ENCODE assay signal across 1 cellular context in genomic region chr21:15514073-15514946, GRCh38.
TF ChIP-seq lines count a peak whose summit lies in the region.

No MANE protein-coding gene starts in this region.

TF ChIP-seq in HepG2, 621 proteins besides CTCF, POLR2A, EP300 and RAD21 (continued from another document and continues in another):
- TF ChIP-seq PBX3 (CRISPR knock-in tag; IDR thresholded peaks at IDR 0.05; ENCODE audit: borderline replicate concordance) (no peak), ARNTL (CRISPR knock-in tag; IDR thresholded peaks at IDR 0.05) (no peak), ZNF784 (CRISPR knock-in tag; IDR thresholded peaks at IDR 0.05; ENCODE audit: borderline replicate concordance) (peak; percentile 71; the same call in 1 of the 2 replicates), ZHX2 (IDR thresholded peaks at IDR 0.05; ENCODE audit: low read depth) (no peak), ZHX2 (CRISPR knock-in tag; IDR thresholded peaks at IDR 0.05; ENCODE audit: borderline replicate concordance) (no peak), SRY (CRISPR knock-in tag; IDR thresholded peaks at IDR 0.05) (no peak), TEAD2 (CRISPR knock-in tag; IDR thresholded peaks at IDR 0.05) (no peak), SOX6 (IDR thresholded peaks at IDR 0.05) (no peak), SOX6 (CRISPR knock-in tag; IDR thresholded peaks at IDR 0.05) (peak; percentile 99), ZNF468 (CRISPR knock-in tag; IDR thresholded peaks at IDR 0.05) (no peak), ZBTB3 (CRISPR knock-in tag; IDR thresholded peaks at IDR 0.05; ENCODE audit: borderline replicate concordance, low read depth) (no peak), HMGXB4 (CRISPR knock-in tag; IDR thresholded peaks at IDR 0.05; ENCODE audit: borderline replicate concordance in 1 of 2, low read depth in 1 of 2) (no peak; a peak in 1 of 4 replicates), HINFP (CRISPR knock-in tag; IDR thresholded peaks at IDR 0.05; ENCODE audit: low read depth) (peak; percentile 38; the same call in 1 of the 2 replicates), TFDP1 (CRISPR knock-in tag; IDR thresholded peaks at IDR 0.05; ENCODE audit: borderline replicate concordance) (peak; percentile 21; the same call in 1 of the 2 replicates), MEF2D (CRISPR knock-in tag; IDR thresholded peaks at IDR 0.05) (peak; percentile 78; the same call in 1 of the 2 replicates), ZNF557 (CRISPR knock-in tag; IDR thresholded peaks at IDR 0.05) (no peak; the same call in 1 of the 2 replicates), HNF1A (IDR thresholded peaks at IDR 0.05; ENCODE audit: low read depth) (peak; percentile 48; the same call in 1 of the 2 replicates), HNF1A (CRISPR knock-in tag; IDR thresholded peaks at IDR 0.05; ENCODE audit: borderline replicate concordance) (peak; percentile 67; the same call in 1 of the 2 replicates), ZGPAT (CRISPR knock-in tag; IDR thresholded peaks at IDR 0.05) (peak; percentile 92), NFATC3 (CRISPR knock-in tag; IDR thresholded peaks at IDR 0.05) (no peak), JDP2 (CRISPR knock-in tag; IDR thresholded peaks at IDR 0.05; ENCODE audit: borderline replicate concordance) (no peak), CEBPZ (IDR thresholded peaks at IDR 0.05; ENCODE audit: low read length) (no peak)
